In genomic region chr9:21236360-21236714, GRCh38 we compare ENCODE assay signal across 13 cellular contexts. TPM values are rescaled to one million over a fixed set of nuclear protein-coding genes. Genes with fewer than 3 reads are reported as not detected.
"Had no signal": no experiment of that assay in that cellular context is flagged by ENCODE, and none has a peak within 500 bp of the region (broad histone marks: within the 10 kb centered on the region; RNA-seq: fewer than 3 reads in every experiment).

No MANE protein-coding gene starts in this region.

RNA-seq across cellular contexts. Expression of gene IFNA14, which starts 3.5 kb away (rescaled TPM):
- total RNA-seq: activated B cell treated with CpG ODN at 0.5 μM for 24 hours; activated CD4-positive, alpha-beta memory T cell treated with anti-CD3 and anti-CD28 coated beads, Interleukin-2, amount 10 ng/mL, durations not matched to agents 7 days and 5 days; activated CD8-positive, alpha-beta memory T cell treated with anti-CD3 and anti-CD28 coated beads, Interleukin-2, amount 10 ng/mL, durations not matched to agents 7 days and 5 days; activated T-helper 2 cell treated with anti-CD3 and anti-CD28 coated beads, Interferon-gamma antibody, Interleukin-2, Interleukin-4, amounts not matched to agents 10 μg/mL and 5 μg/mL and 100 μg/mL, durations not matched to agents 14 hours and 24 hours and 36 hours; aorta; colonic mucosa; left cardiac atrium; lower leg skin; mucosa of gallbladder; natural killer cell; pancreas; pulmonary artery endothelial cell; tibial nerve had no signal
- polyA plus RNA-seq: aorta, pancreas had no signal

RNA-seq across cellular contexts. Expression of gene IFNA17, which starts 8.3 kb away (rescaled TPM):
- total RNA-seq: activated B cell treated with CpG ODN at 0.5 μM for 24 hours; activated CD4-positive, alpha-beta memory T cell treated with anti-CD3 and anti-CD28 coated beads, Interleukin-2, amount 10 ng/mL, durations not matched to agents 7 days and 5 days; activated CD8-positive, alpha-beta memory T cell treated with anti-CD3 and anti-CD28 coated beads, Interleukin-2, amount 10 ng/mL, durations not matched to agents 7 days and 5 days; activated T-helper 2 cell treated with anti-CD3 and anti-CD28 coated beads, Interferon-gamma antibody, Interleukin-2, Interleukin-4, amounts not matched to agents 10 μg/mL and 5 μg/mL and 100 μg/mL, durations not matched to agents 14 hours and 24 hours and 36 hours; aorta; colonic mucosa; left cardiac atrium; lower leg skin; mucosa of gallbladder; natural killer cell; pancreas; pulmonary artery endothelial cell; tibial nerve had no signal
- polyA plus RNA-seq: aorta, pancreas had no signal

RNA-seq across cellular contexts. Expression of gene IFNA16, which starts 19.2 kb away (rescaled TPM):
- total RNA-seq: activated B cell treated with CpG ODN at 0.5 μM for 24 hours; activated CD4-positive, alpha-beta memory T cell treated with anti-CD3 and anti-CD28 coated beads, Interleukin-2, amount 10 ng/mL, durations not matched to agents 7 days and 5 days; activated CD8-positive, alpha-beta memory T cell treated with anti-CD3 and anti-CD28 coated beads, Interleukin-2, amount 10 ng/mL, durations not matched to agents 7 days and 5 days; activated T-helper 2 cell treated with anti-CD3 and anti-CD28 coated beads, Interferon-gamma antibody, Interleukin-2, Interleukin-4, amounts not matched to agents 10 μg/mL and 5 μg/mL and 100 μg/mL, durations not matched to agents 14 hours and 24 hours and 36 hours; aorta; colonic mucosa; left cardiac atrium; lower leg skin; mucosa of gallbladder; natural killer cell; pancreas; pulmonary artery endothelial cell; tibial nerve had no signal
- polyA plus RNA-seq: aorta, pancreas had no signal

RNA-seq across cellular contexts. Expression of gene IFNA10, which starts 29.4 kb away (rescaled TPM):
- total RNA-seq: activated B cell treated with CpG ODN at 0.5 μM for 24 hours; activated CD4-positive, alpha-beta memory T cell treated with anti-CD3 and anti-CD28 coated beads, Interleukin-2, amount 10 ng/mL, durations not matched to agents 7 days and 5 days; activated CD8-positive, alpha-beta memory T cell treated with anti-CD3 and anti-CD28 coated beads, Interleukin-2, amount 10 ng/mL, durations not matched to agents 7 days and 5 days; activated T-helper 2 cell treated with anti-CD3 and anti-CD28 coated beads, Interferon-gamma antibody, Interleukin-2, Interleukin-4, amounts not matched to agents 10 μg/mL and 5 μg/mL and 100 μg/mL, durations not matched to agents 14 hours and 24 hours and 36 hours; aorta; colonic mucosa; left cardiac atrium; lower leg skin; mucosa of gallbladder; natural killer cell; pancreas; pulmonary artery endothelial cell; tibial nerve had no signal
- polyA plus RNA-seq: aorta, pancreas had no signal

RNA-seq across cellular contexts. Expression of gene IFNA7, which starts 34.3 kb away (rescaled TPM):
- total RNA-seq: activated B cell treated with CpG ODN at 0.5 μM for 24 hours; activated CD4-positive, alpha-beta memory T cell treated with anti-CD3 and anti-CD28 coated beads, Interleukin-2, amount 10 ng/mL, durations not matched to agents 7 days and 5 days; activated CD8-positive, alpha-beta memory T cell treated with anti-CD3 and anti-CD28 coated beads, Interleukin-2, amount 10 ng/mL, durations not matched to agents 7 days and 5 days; activated T-helper 2 cell treated with anti-CD3 and anti-CD28 coated beads, Interferon-gamma antibody, Interleukin-2, Interleukin-4, amounts not matched to agents 10 μg/mL and 5 μg/mL and 100 μg/mL, durations not matched to agents 14 hours and 24 hours and 36 hours; aorta; colonic mucosa; left cardiac atrium; lower leg skin; mucosa of gallbladder; natural killer cell; pancreas; pulmonary artery endothelial cell; tibial nerve had no signal
- polyA plus RNA-seq: aorta, pancreas had no signal
